31 cellular contexts compared by ENCODE assay signal in the genomic region with DNA sequence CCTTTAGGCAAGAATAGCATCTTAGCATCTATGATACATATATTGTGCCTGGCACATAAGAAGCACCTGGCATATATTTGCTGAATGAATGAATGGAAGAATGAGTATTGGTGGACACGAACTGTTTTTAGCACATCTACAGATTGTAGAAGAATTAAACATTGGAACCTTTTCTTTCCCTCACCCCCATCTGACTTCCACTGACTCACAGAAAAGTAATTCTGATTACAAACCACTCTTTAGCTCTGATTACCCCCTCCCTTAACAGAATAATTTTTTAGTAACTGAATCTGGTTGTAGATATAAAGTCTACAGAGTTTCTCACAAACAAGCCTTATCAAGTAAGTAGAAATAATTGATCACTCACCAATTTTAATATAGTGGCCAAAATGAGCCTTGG. TPM values are rescaled to one million over a fixed set of nuclear protein-coding genes. Genes with fewer than 3 reads are reported as not detected.
DNase-seq lines count a peak whose midpoint lies in the region; ATAC-seq, FAIRE-seq and TF ChIP-seq lines count a peak whose summit lies in the region.
"Had no signal": no experiment of that assay in that cellular context is flagged by ENCODE, and none has a peak within 500 bp of the region (broad histone marks: within the 10 kb centered on the region; RNA-seq: fewer than 3 reads in every experiment).

No MANE protein-coding gene starts in this region.

- FAIRE-seq in small intestine (lab: Jason Lieb, UNC): no peak
- FAIRE-seq: colon, islet of Langerhans had no signal

- H3K79me2 ChIP-seq in SK-N-SH (ENCODE audit: insufficient read depth) (no peaks in the 10 kb centered on the region), osteoblast (ENCODE audit: insufficient read depth, low read length) (no peaks in the 10 kb centered on the region), neural progenitor cell (ENCODE audit: low read depth) (no peaks in the 10 kb centered on the region)

- H3K9ac ChIP-seq in SK-N-SH: no peak overlapping the region
- no peak overlapping the region for H3K9ac ChIP-seq in neural progenitor cell

- TF ChIP-seq CTCF in SK-N-SH (IDR thresholded peaks at IDR 0.05) (no peak), dorsolateral prefrontal cortex (IDR thresholded peaks at IDR 0.05 in 54 of 56, conservative IDR thresholded peaks at IDR 0.05 in 2 of 56; ENCODE audit: low read depth in 1 of 56, partially characterized antibody in 56 of 56) (no peak), osteoblast (IDR thresholded peaks at IDR 0.05; ENCODE audit: extremely low read depth, low read depth, low read length) (no peak), neural progenitor cell (IDR thresholded peaks at IDR 0.05) (no peak)

- H3F3A ChIP-seq in SK-N-SH (replicated peaks; ENCODE audit: insufficient read depth) (no peaks in the 10 kb centered on the region), neural progenitor cell (ENCODE audit: low read depth) (no peaks in the 10 kb centered on the region)

- H3K9me3 Mint-ChIP-seq in neural progenitor cell: no peaks in the 10 kb centered on the region
- H3K9me3 Mint-ChIP-seq: activated CD8-positive, alpha-beta T cell treated with anti-CD3 and anti-CD28 coated beads for 36 hours; CD4-positive, alpha-beta T cell; H9 had no signal

- TF ChIP-seq RAD21 in SK-N-SH (IDR thresholded peaks at IDR 0.05; ENCODE audit: low read length): no peak

- POLR2A ChIA-PET in SK-N-SH (lab: Yijun Ruan, JAX): no interaction called here

- H3K9me3 ChIP-seq in SK-N-SH: no peaks in the 10 kb centered on the region
- no peaks in the 10 kb centered on the region for H3K9me3 ChIP-seq in osteoblast (ENCODE audit: low read depth, low read length)
- no peaks in the 10 kb centered on the region for H3K9me3 ChIP-seq in neural progenitor cell (ENCODE audit: low read depth)
- H3K9me3 ChIP-seq in small intestine (ENCODE audit: control insufficient read depth, low read depth): no peaks in the 10 kb centered on the region
- H3K9me3 ChIP-seq: gastroesophageal sphincter, left lung, neutrophil, prostate gland, sigmoid colon, testis, uterus had no signal

- intact Hi-C loops in dorsolateral prefrontal cortex (cut with DNase I): no loop called here

- H3K27ac ChIP-seq in SK-N-SH (ENCODE audit: low read depth in 2 of 2, low read length in 1 of 2) (no peak overlapping the region), dorsolateral prefrontal cortex (peak overlapping the region in 38 of 59 donors; percentile 3 to 93 (median 76)), osteoblast (ENCODE audit: low read depth, low read length) (no peak overlapping the region), neural progenitor cell (no peak overlapping the region), small intestine (ENCODE audit: low read depth in 1 of 2, low read length in 1 of 2) (no peak overlapping the region)
- H3K27ac ChIP-seq: gastroesophageal sphincter, left lung, neutrophil, prostate gland, RWPE1, sigmoid colon, testis, uterus had no signal

- CTCF ChIA-PET in SK-N-SH (lab: Yijun Ruan, JAX): interaction anchor here (1.3 kb wide), 1 partner anchor 32 kb away, joined by 3 read pairs; no protein-coding TSS in a partner anchor

- no peak overlapping the region for H3K4me3 Mint-ChIP-seq in neural progenitor cell
- H3K4me3 Mint-ChIP-seq: activated CD8-positive, alpha-beta T cell treated with anti-CD3 and anti-CD28 coated beads for 36 hours; activated naive CD8-positive, alpha-beta T cell; CD4-positive, alpha-beta T cell; H9 had no signal

- no peaks in the 10 kb centered on the region for H3K36me3 Mint-ChIP-seq in neural progenitor cell
- H3K36me3 Mint-ChIP-seq: activated naive CD8-positive, alpha-beta T cell had no signal

- H3K4me3 ChIP-seq in SK-N-SH (ENCODE audit: low read depth in 2 of 2, low read length in 1 of 2): no peak overlapping the region
- H3K4me3 ChIP-seq in dorsolateral prefrontal cortex: peak overlapping the region in 1 of 59 donors; percentile 23
- H3K4me3 ChIP-seq in osteoblast (ENCODE audit: insufficient read depth, low read length): peak overlapping the region; percentile 39
- no peak overlapping the region for H3K4me3 ChIP-seq in neural progenitor cell
- H3K4me3 ChIP-seq in small intestine (ENCODE audit: low read depth in 1 of 2, low read length in 2 of 2): no peak overlapping the region
- H3K4me3 ChIP-seq: gastroesophageal sphincter, K562, left lung, prostate gland, sigmoid colon, testis, uterus had no signal

- 70% methylated on average over 1 of the region's 1 CpG for WGBS in SK-N-SH (ENCODE audit: low lambda C conversion rate)
- 81 to 88% (median 86%) methylated on average over 1 of the region's 1 CpG for WGBS in small intestine, 3 donors

- H3K36me3 ChIP-seq in SK-N-SH (replicated peaks in 1 of 2; ENCODE audit: control insufficient read depth in 1 of 2, insufficient read depth in 2 of 2, low read length in 1 of 2) (no peaks in the 10 kb centered on the region), osteoblast (ENCODE audit: insufficient read depth, low read length) (no peaks in the 10 kb centered on the region), neural progenitor cell (no peaks in the 10 kb centered on the region), small intestine (ENCODE audit: control insufficient read depth in 2 of 2, insufficient read depth in 2 of 2, low read length in 2 of 2) (no peaks in the 10 kb centered on the region)
- H3K36me3 ChIP-seq: gastroesophageal sphincter, left lung, neutrophil, prostate gland, sigmoid colon, uterus had no signal

- peak; percentile 33 for DNase-seq in ELR (ENCODE audit: low read depth)
- no peak for DNase-seq in SK-N-SH
- DNase-seq in dorsolateral prefrontal cortex: no peak
- no peak for DNase-seq in osteoblast (ENCODE audit: insufficient read length, low spot score, missing footprints)
- no peak for DNase-seq in neural progenitor cell (ENCODE audit: low spot score)
- no peak for DNase-seq in NCI-H2107 treated with DMSO at 0.1 percent for 48 hours (lab: John Stamatoyannopoulos, UW; ENCODE audit: unreplicated experiment)
- DNase-seq in small intestine: no peak
- DNase-seq: activated CD4-positive, alpha-beta T cell treated with anti-CD3 and anti-CD28 coated beads for 1 hour; activated CD8-positive, alpha-beta T cell treated with anti-CD3 and anti-CD28 coated beads for 36 hours; CD4-positive, alpha-beta T cell; effector memory CD4-positive, alpha-beta T cell; H9; left lung; mesendoderm; MM.1S; NCI-H2107; sigmoid colon; stimulated activated naive CD4-positive, alpha-beta T cell treated with Interleukin-2 at 50 U/mL for 16 hours; T-helper 2 cell; testis; uterus had no signal

- no peak overlapping the region for H3K27ac Mint-ChIP-seq in neural progenitor cell
- H3K27ac Mint-ChIP-seq: activated CD8-positive, alpha-beta T cell treated with anti-CD3 and anti-CD28 coated beads for 36 hours; activated naive CD8-positive, alpha-beta T cell; CD4-positive, alpha-beta T cell; H9 had no signal

- no peak for ATAC-seq in GM21825 (IDR thresholded peaks at IDR 0.05; ENCODE audit: unreplicated experiment)
- ATAC-seq: activated CD8-positive, alpha-beta T cell treated with anti-CD3 and anti-CD28 coated beads for 36 hours; gastroesophageal sphincter; K562; left lung had no signal

- H4K20me1 ChIP-seq in SK-N-SH (ENCODE audit: insufficient read depth): no peaks in the 10 kb centered on the region
- no peaks in the 10 kb centered on the region for H4K20me1 ChIP-seq in osteoblast (ENCODE audit: insufficient read depth, low read length)
- no peaks in the 10 kb centered on the region for H4K20me1 ChIP-seq in neural progenitor cell (ENCODE audit: low read depth)

- no peaks in the 10 kb centered on the region for H3K27me3 ChIP-seq in SK-N-SH (ENCODE audit: insufficient read depth)
- H3K27me3 ChIP-seq in dorsolateral prefrontal cortex: no peaks in the 10 kb centered on the region
- no peaks in the 10 kb centered on the region for H3K27me3 ChIP-seq in osteoblast (ENCODE audit: insufficient read depth, low read length)
- H3K27me3 ChIP-seq in neural progenitor cell: no peaks in the 10 kb centered on the region
- H3K27me3 ChIP-seq in small intestine (ENCODE audit: control insufficient read depth in 2 of 2, insufficient read depth in 2 of 2, low read length in 2 of 2): peaks cover 0 to 3% of the 10 kb centered on the region in 2 donors
- H3K27me3 ChIP-seq: left lung, sigmoid colon, testis, uterus had no signal

- H3K4me1 ChIP-seq in SK-N-SH (ENCODE audit: control insufficient read depth in 1 of 2, insufficient read depth in 2 of 2, low read depth in 1 of 2, low read length in 1 of 2): peaks cover 13 to 23% of the 10 kb centered on the region in 2 experiments; a peak in 3 of 4 replicates
- peaks cover 53% of the 10 kb centered on the region for H3K4me1 ChIP-seq in osteoblast (ENCODE audit: insufficient read depth, low read length)
- peaks cover 5% of the 10 kb centered on the region for H3K4me1 ChIP-seq in neural progenitor cell
- no peaks in the 10 kb centered on the region for H3K4me1 ChIP-seq in small intestine (ENCODE audit: control insufficient read depth in 2 of 2, insufficient read depth in 1 of 2, low read depth in 1 of 2, low read length in 1 of 2)
- H3K4me1 ChIP-seq: left lung, prostate gland, uterus had no signal

- peaks cover 9% of the 10 kb centered on the region for H3K4me1 Mint-ChIP-seq in neural progenitor cell

- peaks cover 4% of the 10 kb centered on the region for H3K27me3 Mint-ChIP-seq in neural progenitor cell (ENCODE audit: insufficient read depth, low read depth)

- TF ChIP-seq EP300 in SK-N-SH (IDR thresholded peaks at IDR 0.05; ENCODE audit: borderline replicate concordance in 1 of 2, low read depth in 1 of 2, low read length in 1 of 2): no peak

- no peaks in the 10 kb centered on the region for H3K9me2 ChIP-seq in SK-N-SH

- H3K4me2 ChIP-seq in SK-N-SH (peak overlapping the region; percentile 7), osteoblast (ENCODE audit: insufficient read depth, low read length) (peak overlapping the region; percentile 67), neural progenitor cell (no peak overlapping the region)

- H2AFZ ChIP-seq in SK-N-SH (ENCODE audit: low read depth) (no peak overlapping the region), osteoblast (ENCODE audit: low read length) (no peak overlapping the region), neural progenitor cell (replicated peaks) (no peak overlapping the region)

RNA-seq across cellular contexts. Expression of a gene that starts 31.9 kb away (rescaled TPM):
- polyA plus RNA-seq in SK-N-SH (2012; rRNA removed) (0.61 and 0.78 TPM in 2 replicates), small intestine (under 1 TPM in 1 of 3 donors, not detected in 2; 0.18 TPM)
- polyA plus RNA-seq in SK-N-SH (2012; cell fraction: cytosol; rRNA removed): 0.70 and 1.00 TPM in 2 replicates
- 0.39 and 0.49 TPM in 2 replicates for polyA plus RNA-seq in SK-N-SH (2012; cell fraction: nucleus; rRNA removed)
- total RNA-seq in dorsolateral prefrontal cortex (10 to 100 TPM in 74 of 120 experiments, 1 to 10 TPM in 46; 3.9 to 24.3 (median 11.0) TPM), osteoblast (0.36 and 0.59 TPM in 2 replicates), neural progenitor cell (ENCODE audit: low replicate concordance) (0.02 TPM in 1 of 2 replicates, not detected in the other)
- total RNA-seq: CD4-positive, alpha-beta T cell; HT-29 had no signal

RNA-seq across cellular contexts. Expression of a gene that starts 51.4 kb away (rescaled TPM):
- polyA plus RNA-seq in SK-N-SH (2012; rRNA removed) (26.0 and 28.8 TPM in 2 replicates), small intestine (1 to 10 TPM; 6.2 to 9.8 (median 6.9) TPM)
- 28.1 and 30.1 TPM in 2 replicates for polyA plus RNA-seq in SK-N-SH (2012; cell fraction: cytosol; rRNA removed)
- 16.4 and 37.6 TPM in 2 replicates for polyA plus RNA-seq in SK-N-SH (2012; cell fraction: nucleus; rRNA removed)
- total RNA-seq in dorsolateral prefrontal cortex (10 to 100 TPM; 18.6 to 38.1 (median 28.9) TPM), osteoblast (25.7 and 32.7 TPM in 2 replicates), neural progenitor cell (ENCODE audit: low replicate concordance) (40.6 and 58.0 TPM in 2 replicates)

Comparison
In these comparisons a context has a peak if more than half of its experiments do, and no peak if none do; other contexts are left out.
1. H3K27ac ChIP-seq: peak in dorsolateral prefrontal cortex (38 of 59); none in SK-N-SH (0 of 2), osteoblast (single experiment), neural progenitor cell (single experiment) and small intestine (0 of 2).